Comparison of ENCODE assay signal across 18 cellular contexts in the genomic region with DNA sequence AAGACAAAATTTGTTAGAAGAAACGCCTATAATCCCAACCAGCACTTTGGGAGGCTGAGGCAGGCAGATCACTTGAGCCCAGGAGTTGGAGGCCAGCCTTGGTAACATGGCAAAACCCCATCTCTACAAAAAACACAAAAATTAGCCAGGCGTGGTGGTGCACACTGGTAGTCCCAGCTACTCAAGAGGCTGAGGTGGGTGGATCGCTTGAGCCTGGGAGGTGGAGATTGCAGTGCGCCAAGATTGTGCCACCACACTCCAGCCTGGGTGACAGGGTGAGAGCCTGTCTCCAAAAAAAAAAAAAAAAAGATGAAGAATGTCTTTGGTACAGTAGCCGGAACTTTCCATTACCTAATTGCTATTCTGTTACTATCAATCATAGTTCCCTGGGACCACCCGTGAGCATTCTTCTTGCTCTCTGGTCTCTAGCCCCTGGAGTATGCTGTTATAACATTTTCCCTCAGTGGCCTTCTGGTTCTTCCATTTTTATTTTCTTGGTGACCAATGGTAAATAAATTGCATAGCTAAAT.
"Had no signal": no experiment of that assay in that cellular context is flagged by ENCODE, and none has a peak within 500 bp of the region (broad histone marks: within the 10 kb centered on the region; RNA-seq: fewer than 3 reads in every experiment).

No MANE protein-coding gene starts in this region.

- H3K27ac ChIP-seq: testis, WERI-Rb-1 had no signal

- H3K9me3 ChIP-seq: mucosa of descending colon, right atrium auricular region, testis had no signal

- H3K4me3 ChIP-seq: dorsolateral prefrontal cortex, mucosa of descending colon, right atrium auricular region, testis had no signal

- H3K27me3 ChIP-seq: dorsolateral prefrontal cortex, right atrium auricular region, testis had no signal

- H3K9me3 Mint-ChIP-seq: activated CD4-positive, alpha-beta memory T cell treated with anti-CD3 and anti-CD28 coated beads, Interleukin-2, amount 10 ng/mL, durations not matched to agents 7 days and 5 days; brain; naive B cell; neural crest cell had no signal

- ATAC-seq: activated CD4-positive, alpha-beta T cell treated with anti-CD3 and anti-CD28 coated beads for 36 hours; mucosa of descending colon had no signal

- DNase-seq: activated CD4-positive, alpha-beta memory T cell treated with anti-CD3 and anti-CD28 coated beads, Interleukin-2, amount 10 ng/mL, durations not matched to agents 7 days and 5 days; activated CD4-positive, alpha-beta T cell treated with anti-CD3 and anti-CD28 coated beads for 36 hours; activated CD8-positive, alpha-beta memory T cell treated with anti-CD3 and anti-CD28 coated beads, Interleukin-2, amount 50 U/mL, for 48 hours; activated naive CD4-positive, alpha-beta T cell; anterior cingulate cortex; caudate nucleus; dorsolateral prefrontal cortex; mesenchymal stem cell; mucosa of descending colon; naive B cell; stimulated activated CD4-positive, alpha-beta T cell treated with anti-CD3 and anti-CD28 coated beads, Interleukin-2, amount 100 ng/mL, for 24 hours; T-helper 2 cell; testis; WERI-Rb-1 had no signal

- H3K4me3 Mint-ChIP-seq: activated CD4-positive, alpha-beta memory T cell treated with anti-CD3 and anti-CD28 coated beads, Interleukin-2, amount 10 ng/mL, durations not matched to agents 7 days and 5 days; activated CD4-positive, alpha-beta T cell treated with anti-CD3 and anti-CD28 coated beads for 36 hours; brain; neural crest cell had no signal

- H3K27me3 Mint-ChIP-seq: activated CD4-positive, alpha-beta memory T cell treated with anti-CD3 and anti-CD28 coated beads, Interleukin-2, amount 10 ng/mL, durations not matched to agents 7 days and 5 days; activated CD4-positive, alpha-beta T cell treated with anti-CD3 and anti-CD28 coated beads for 36 hours; brain; naive B cell; progenitor cell of endocrine pancreas had no signal

- H3K27ac Mint-ChIP-seq: activated CD4-positive, alpha-beta memory T cell treated with anti-CD3 and anti-CD28 coated beads, Interleukin-2, amount 10 ng/mL, durations not matched to agents 7 days and 5 days; activated CD4-positive, alpha-beta T cell treated with anti-CD3 and anti-CD28 coated beads for 36 hours; brain; progenitor cell of endocrine pancreas had no signal
